In genomic region chr17:81164464-81165245, GRCh38 we compare ENCODE assay signal across 13 cellular contexts. TPM values are rescaled to one million over a fixed set of nuclear protein-coding genes. Genes with fewer than 3 reads are reported as not detected.
DNase-seq lines count a peak whose midpoint lies in the region; ATAC-seq and TF ChIP-seq lines count a peak whose summit lies in the region.
"Had no signal": no experiment of that assay in that cellular context is flagged by ENCODE, and none has a peak within 500 bp of the region (broad histone marks: within the 10 kb centered on the region; RNA-seq: fewer than 3 reads in every experiment).

No MANE protein-coding gene starts in this region.

- peak overlapping the region; percentile 55 to 65 (median 58) for H3K4me3 ChIP-seq in esophagus muscularis mucosa

- TF ChIP-seq EP300 in esophagus muscularis mucosa (IDR thresholded peaks at IDR 0.05), result no peak

- DNase-seq in COLO668 (lab: John Stamatoyannopoulos, UW; ENCODE audit: unreplicated experiment) (peak; percentile 16), NCI-H524 treated with DMSO at 0.1 percent for 48 hours (lab: John Stamatoyannopoulos, UW) (peak; percentile 97), esophagus muscularis mucosa (ENCODE audit: extremely low spot score) (no peak), occipital lobe (lab: John Stamatoyannopoulos, UW) (peak; percentile 63), NCI-H2029 (lab: John Stamatoyannopoulos, UW) (no peak)
- DNase-seq in stimulated activated CD4-positive, alpha-beta T cell treated with anti-CD3 and anti-CD28 coated beads, Interleukin-12 subunit alpha, Interleukin-12 subunit beta, amount 100 ng/mL, for 4 hours, result no peak
- DNase-seq: Calu3, kidney glomerular epithelial cell, NCI-H748 treated with DMSO at 0.1 percent for 48 hours, tibial artery had no signal

- no peak for ATAC-seq in GM18873 (IDR thresholded peaks at IDR 0.05; ENCODE audit: low FRiP score, unreplicated experiment)
- no peak for ATAC-seq in HG02970 (IDR thresholded peaks at IDR 0.05; ENCODE audit: low FRiP score, unreplicated experiment)
- ATAC-seq: activated naive CD4-positive, alpha-beta T cell treated with anti-CD3 and anti-CD28 coated beads, Interleukin-2, amount 50 U/mL, for 72 hours had no signal

- H3K27me3 ChIP-seq in esophagus muscularis mucosa, result peaks cover 0 to 17% (median 2%) of the 10 kb centered on the region in 4 donors

- no peak for TF ChIP-seq POLR2A in esophagus muscularis mucosa (IDR thresholded peaks at IDR 0.05; ENCODE audit: low read depth)

- H3K36me3 ChIP-seq in esophagus muscularis mucosa, result no peaks in the 10 kb centered on the region
- H3K36me3 ChIP-seq: tibial artery had no signal

- H3K27ac ChIP-seq in esophagus muscularis mucosa (replicated peaks in 1 of 4), result peak overlapping the region; percentile 48 to 70 (median 56)
- H3K27ac ChIP-seq: tibial artery had no signal

- H3K9me3 ChIP-seq in esophagus muscularis mucosa, result no peaks in the 10 kb centered on the region
- H3K9me3 ChIP-seq: tibial artery had no signal

- intact Hi-C loops in esophagus muscularis mucosa (cut with DNase I), result no loop called here

- peaks cover 10 to 36% (median 30%) of the 10 kb centered on the region in 4 donors for H3K4me1 ChIP-seq in esophagus muscularis mucosa

- no peak for TF ChIP-seq CTCF in esophagus muscularis mucosa (IDR thresholded peaks at IDR 0.05)

- WGBS in esophagus muscularis mucosa, result 66% methylated on average over 9 of the region's 18 CpGs

RNA-seq across cellular contexts. Expression of gene PVALEF, which starts 0.7 kb away (rescaled TPM):
- total RNA-seq in esophagus muscularis mucosa, result not detected
- total RNA-seq in occipital lobe, result not detected
- total RNA-seq: activated naive CD4-positive, alpha-beta T cell treated with anti-CD3 and anti-CD28 coated beads, Interleukin-2, amount 50 U/mL, for 72 hours; Calu3 had no signal

RNA-seq across cellular contexts. Expression of gene AATK, which starts 1.4 kb away (rescaled TPM):
- total RNA-seq in esophagus muscularis mucosa (10 to 100 TPM; 13.7 to 24.6 (median 16.0) TPM), occipital lobe (10.1 TPM)
- total RNA-seq: Calu3 had no signal

RNA-seq across cellular contexts. Expression of gene CEP131, which starts 58.1 kb away (rescaled TPM):
- total RNA-seq in esophagus muscularis mucosa (10 to 100 TPM in 1 of 4 donors, 1 to 10 TPM in 3; 4.5 to 10.6 (median 8.9) TPM), occipital lobe (10.5 TPM)

Comparison
In these comparisons a context has a peak if more than half of its experiments do, and no peak if none do; other contexts are left out.
1. DNase-seq: peak in COLO668 (single experiment), NCI-H524 treated with DMSO at 0.1 percent for 48 hours (single experiment) and occipital lobe (single experiment); none in esophagus muscularis mucosa (single experiment), NCI-H2029 (single experiment) and stimulated activated CD4-positive, alpha-beta T cell treated with anti-CD3 and anti-CD28 coated beads, Interleukin-12 subunit alpha, Interleukin-12 subunit beta, amount 100 ng/mL, for 4 hours (single experiment).